Comparison of ENCODE assay signal across 2 cellular contexts in genomic region chr9:110538621-110539020, GRCh38.
TF ChIP-seq lines count a peak whose summit lies in the region.

No MANE protein-coding gene starts in this region.

TF ChIP-seq in A549, 52 proteins besides CTCF, POLR2A, EP300 and RAD21:
- TF ChIP-seq JUNB (IDR thresholded peaks at IDR 0.05), result 0 out of 2 replicates have a peak, but pooled peaks have one; percentile 12
- no peak for TF ChIP-seq CBX8 (IDR thresholded peaks at IDR 0.05)
- no peak for TF ChIP-seq SMC3 (IDR thresholded peaks at IDR 0.05)

TF ChIP-seq in HEK293, 187 proteins besides CTCF, POLR2A, EP300 and RAD21:
- peak; percentile 42 for TF ChIP-seq FEZF1 (tag by site-specific recombination; IDR thresholded peaks at IDR 0.05)
- TF ChIP-seq ZBTB10 (tag by site-specific recombination; IDR thresholded peaks at IDR 0.05), result no peak
